In genomic region chr10:97336942-97337719, GRCh38 we compare ENCODE assay signal across 1 cellular context.
TF ChIP-seq lines count a peak whose summit lies in the region.

No MANE protein-coding gene starts in this region.

TF ChIP-seq in GM12891, 5 proteins besides CTCF, POLR2A, EP300 and RAD21:
- TF ChIP-seq TAF1 (IDR thresholded peaks at IDR 0.05; ENCODE audit: low read depth, low read length), result no peak
- TF ChIP-seq POU2F2 (IDR thresholded peaks at IDR 0.05; ENCODE audit: low read depth, low read length), result no peak
- TF ChIP-seq PAX5 (IDR thresholded peaks at IDR 0.05; ENCODE audit: insufficient read depth, low read length, severe bottlenecking), result no peak
- TF ChIP-seq POLR2AphosphoS5 (IDR thresholded peaks at IDR 0.05; ENCODE audit: low read depth, low read length), result no peak
- TF ChIP-seq SPI1 (IDR thresholded peaks at IDR 0.05; ENCODE audit: low read depth, low read length), result no peak
TF ChIP-seq in GM12891: peak in this region for 0.
